ENCODE assay signal across 7 cellular contexts in the genomic region with DNA sequence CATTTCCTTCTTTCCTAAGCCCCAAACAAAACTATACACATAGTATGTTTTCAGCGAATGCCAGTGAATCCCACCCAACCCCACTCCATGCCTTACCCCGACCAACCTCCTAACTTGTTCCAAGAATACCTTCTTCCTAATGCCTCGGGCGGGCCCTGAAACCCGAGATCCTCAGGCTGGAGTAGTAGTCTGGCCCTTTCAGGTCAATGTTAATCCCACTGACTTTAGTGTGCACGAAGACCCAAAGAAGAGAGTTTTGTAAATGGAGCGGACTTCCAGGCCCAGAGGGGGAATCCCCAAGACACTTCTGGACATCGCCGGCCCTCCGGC. TPM values are rescaled to one million over a fixed set of nuclear protein-coding genes. Genes with fewer than 3 reads are reported as not detected.
A peak's percentile ranks its signal among the peaks of the same experiment; 100 is the strongest.
DNase-seq lines count a peak whose midpoint lies in the region; ATAC-seq and TF ChIP-seq lines count a peak whose summit lies in the region.

No MANE protein-coding gene starts in this region.

- peak overlapping the region; percentile 98 for H3K9ac ChIP-seq in HCT116 (ENCODE audit: low read length)

- H2AFZ ChIP-seq in HCT116 (ENCODE audit: low read depth, low read length, poor library complexity, severe bottlenecking): no peak overlapping the region

- H3K27ac ChIP-seq in HCT116 (ENCODE audit: low read depth, low read length) (peak overlapping the region; percentile 61), ascending aorta (peak overlapping the region; percentile 82 to 87), layer of hippocampus (ENCODE audit: low read depth, low read length) (peak overlapping the region; percentile 81), thoracic aorta (peak overlapping the region; percentile 80 to 91)

- ATAC-seq in HCT116 (no peak), thoracic aorta (ENCODE audit: insufficient number of reproducible peaks, low FRiP score, low read depth) (no peak), GM19463 (IDR thresholded peaks at IDR 0.05; ENCODE audit: unreplicated experiment) (no peak), HG03108 (IDR thresholded peaks at IDR 0.05; ENCODE audit: unreplicated experiment) (no peak)

- no peaks in the 10 kb centered on the region for H3K9me2 ChIP-seq in HCT116 (ENCODE audit: insufficient read depth)

- POLR2A ChIA-PET in HCT116 (lab: Charles Lee): interaction anchor here (0.9 to 1.5 kb wide), 3 partner anchors 8 to 113 kb away, joined by 3 read pairs; a partner anchor contains a TSS

- CTCF ChIA-PET in HCT116 (lab: Charles Lee): interaction anchor here (2.7 kb wide), 1 partner anchor 9 kb away, joined by 12 read pairs; no protein-coding TSS in a partner anchor

- no peak for TF ChIP-seq RAD21 in HCT116 (IDR thresholded peaks at IDR 0.05; ENCODE audit: low read depth)

- TF ChIP-seq CTCF in HCT116 (IDR thresholded peaks at IDR 0.05 in 2 of 3, conservative IDR thresholded peaks at IDR 0.05 in 1 of 3; ENCODE audit: borderline replicate concordance in 1 of 3, insufficient read depth in 1 of 3, low read depth in 2 of 3, low read length in 2 of 3): no peak
- no peak for TF ChIP-seq CTCF in ascending aorta (IDR thresholded peaks at IDR 0.05)
- TF ChIP-seq CTCF in thoracic aorta (IDR thresholded peaks at IDR 0.05): no peak

- intact Hi-C loops in HCT116 (cut with micrococcal nuclease) (loop anchor here (5.0 kb wide), 1 partner anchor 344 kb away; a partner anchor contains a TSS), ascending aorta (cut with DNase I) (loop anchor here (2.0 to 10.0 kb wide), 8 partner anchors 40 to 1592 kb away; a partner anchor contains a TSS)

- no TSS peak for BruUV-seq in HCT116 (replicated peaks; lab: Mats Ljungman, UMichigan)

- H3K4me2 ChIP-seq in HCT116 (ENCODE audit: low read length): peak overlapping the region; percentile 92

- TF ChIP-seq POLR2A in HCT116 (IDR thresholded peaks at IDR 0.05; ENCODE audit: borderline replicate concordance, extremely low read depth, insufficient read depth, insufficient read length): no peak

- H3K36me3 ChIP-seq in HCT116 (ENCODE audit: control insufficient read depth in 1 of 2, insufficient read depth in 2 of 2, low read length in 2 of 2): peaks cover 38 to 47% of the 10 kb centered on the region in 2 experiments
- peaks cover 43 to 63% of the 10 kb centered on the region in 2 donors for H3K36me3 ChIP-seq in ascending aorta
- peaks cover 40% of the 10 kb centered on the region for H3K36me3 ChIP-seq in thoracic aorta

- DNase-seq in HCT116 (ENCODE audit: low read depth, low spot score) (no peak), ascending aorta (ENCODE audit: low spot score in 2 of 2) (no peak), thoracic aorta (ENCODE audit: low spot score) (no peak)
- no peak for DNase-seq in stimulated activated CD4-positive, alpha-beta T cell treated with anti-CD3 and anti-CD28 coated beads, Interleukin-4, amount 100 ng/mL, for 24 hours

- H3K4me1 ChIP-seq in HCT116 (ENCODE audit: control insufficient read depth in 1 of 2, insufficient read depth in 2 of 2, low read length in 2 of 2): peaks cover 14 to 21% of the 10 kb centered on the region in 2 experiments; a peak in 3 of 4 replicates
- H3K4me1 ChIP-seq in ascending aorta: peaks cover 11 to 24% of the 10 kb centered on the region in 2 donors
- H3K4me1 ChIP-seq in thoracic aorta (ENCODE audit: control insufficient read depth in 1 of 2, low read depth in 2 of 2): peaks cover 8 to 39% of the 10 kb centered on the region in 2 donors

- H3K9me3 ChIP-seq in HCT116 (ENCODE audit: control insufficient read depth in 1 of 2, insufficient read depth in 1 of 2, low read depth in 1 of 2, low read length in 2 of 2) (no peaks in the 10 kb centered on the region), ascending aorta (no peaks in the 10 kb centered on the region), thoracic aorta (no peaks in the 10 kb centered on the region)

- RAD21 ChIA-PET in HCT116 (lab: Charles Lee; ENCODE audit: low non-redundant PET in 1 of 2, low total read pairs in 2 of 2, uncharacterized antibody in 2 of 2, unreplicated experiment in 2 of 2): no interaction called here

- peaks cover 63% of the 10 kb centered on the region for H3K79me2 ChIP-seq in HCT116 (ENCODE audit: insufficient read depth, low read length)

- H3K27me3 ChIP-seq in HCT116 (ENCODE audit: insufficient read depth, low read length) (no peaks in the 10 kb centered on the region), ascending aorta (no peaks in the 10 kb centered on the region), layer of hippocampus (ENCODE audit: control insufficient read depth, insufficient read depth, low read length) (no peaks in the 10 kb centered on the region), thoracic aorta (replicated peaks; ENCODE audit: insufficient read depth) (no peaks in the 10 kb centered on the region)

- H3K4me3 ChIP-seq in HCT116 (replicated peaks in 1 of 2; ENCODE audit: low read depth in 1 of 2, low read length in 2 of 2) (peak overlapping the region; percentile 92 to 100), ascending aorta (peak overlapping the region; percentile 81 to 95), thoracic aorta (peak overlapping the region; percentile 99)

- H4K20me1 ChIP-seq in HCT116 (ENCODE audit: insufficient read depth): 0 out of 2 replicates have a peak, but pooled peaks cover 3% of the 10 kb centered on the region

TF ChIP-seq in HCT116, 20 proteins besides CTCF, POLR2A, EP300 and RAD21:
- TF ChIP-seq JUND (IDR thresholded peaks at IDR 0.05) (no peak), EZH2phosphoT487 (IDR thresholded peaks at IDR 0.05; ENCODE audit: borderline replicate concordance) (no peak), CBX3 (IDR thresholded peaks at IDR 0.05; ENCODE audit: low read depth) (no peak), ZNF274 (IDR thresholded peaks at IDR 0.05; ENCODE audit: low read depth, low read length) (no peak), ZFX (IDR thresholded peaks at IDR 0.05) (no peak; the same call in 1 of the 2 replicates), TCF7L2 (IDR thresholded peaks at IDR 0.05; ENCODE audit: borderline replicate concordance, extremely low read depth, insufficient read depth, insufficient read length) (no peak), SP1 (IDR thresholded peaks at IDR 0.05; ENCODE audit: low read depth) (no peak), FOSL1 (IDR thresholded peaks at IDR 0.05; ENCODE audit: low read depth) (no peak), ELF1 (IDR thresholded peaks at IDR 0.05; ENCODE audit: borderline replicate concordance, low read depth) (no peak), POLR2AphosphoS5 (IDR thresholded peaks at IDR 0.05; ENCODE audit: low read depth, low read length) (no peak), YY1 (IDR thresholded peaks at IDR 0.05; ENCODE audit: extremely low read depth, insufficient replicate concordance, low read depth, low read length) (no peak), SIN3A (IDR thresholded peaks at IDR 0.05; ENCODE audit: low read depth) (no peak)
- TF ChIP-seq, protein P1, sequence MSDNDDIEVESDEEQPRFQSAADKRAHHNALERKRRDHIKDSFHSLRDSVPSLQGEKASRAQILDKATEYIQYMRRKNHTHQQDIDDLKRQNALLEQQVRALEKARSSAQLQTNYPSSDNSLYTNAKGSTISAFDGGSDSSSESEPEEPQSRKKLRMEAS (IDR thresholded peaks at IDR 0.05): no peak
- TF ChIP-seq, protein P2, sequence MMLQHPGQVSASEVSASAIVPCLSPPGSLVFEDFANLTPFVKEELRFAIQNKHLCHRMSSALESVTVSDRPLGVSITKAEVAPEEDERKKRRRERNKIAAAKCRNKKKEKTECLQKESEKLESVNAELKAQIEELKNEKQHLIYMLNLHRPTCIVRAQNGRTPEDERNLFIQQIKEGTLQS (IDR thresholded peaks at IDR 0.05): no peak
- TF ChIP-seq, protein P3, sequence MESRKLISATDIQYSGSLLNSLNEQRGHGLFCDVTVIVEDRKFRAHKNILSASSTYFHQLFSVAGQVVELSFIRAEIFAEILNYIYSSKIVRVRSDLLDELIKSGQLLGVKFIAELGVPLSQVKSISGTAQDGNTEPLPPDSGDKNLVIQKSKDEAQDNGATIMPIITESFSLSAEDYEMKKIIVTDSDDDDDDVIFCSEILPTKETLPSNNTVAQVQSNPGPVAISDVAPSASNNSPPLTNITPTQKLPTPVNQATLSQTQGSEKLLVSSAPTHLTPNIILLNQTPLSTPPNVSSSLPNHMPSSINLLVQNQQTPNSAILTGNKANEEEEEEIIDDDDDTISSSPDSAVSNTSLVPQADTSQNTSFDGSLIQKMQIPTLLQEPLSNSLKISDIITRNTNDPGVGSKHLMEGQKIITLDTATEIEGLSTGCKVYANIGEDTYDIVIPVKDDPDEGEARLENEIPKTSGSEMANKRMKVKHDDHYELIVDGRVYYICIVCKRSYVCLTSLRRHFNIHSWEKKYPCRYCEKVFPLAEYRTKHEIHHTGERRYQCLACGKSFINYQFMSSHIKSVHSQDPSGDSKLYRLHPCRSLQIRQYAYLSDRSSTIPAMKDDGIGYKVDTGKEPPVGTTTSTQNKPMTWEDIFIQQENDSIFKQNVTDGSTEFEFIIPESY (IDR thresholded peaks at IDR 0.05; ENCODE audit: extremely low read depth, insufficient replicate concordance, low read length): no peak
TF ChIP-seq in HCT116: peak in this region for 0.

RNA-seq across cellular contexts. Expression of a gene that starts 0.4 kb away (rescaled TPM):
- total RNA-seq in HCT116 (2021; ENCODE audit: unreplicated experiment) (84.5 TPM), ascending aorta (71.4 TPM), thoracic aorta (100 to 1,000 TPM in 1 of 2 donors, 10 to 100 TPM in 1; 92.2 to 160 TPM)
- 112 and 118 TPM in 2 replicates for polyA plus RNA-seq in HCT116 (2012)

RNA-seq across cellular contexts. Expression of a gene that starts 0.6 kb away (rescaled TPM):
- total RNA-seq in HCT116 (2021; ENCODE audit: unreplicated experiment): 84.6 TPM
- polyA plus RNA-seq in HCT116 (2012): 66.5 and 85.7 TPM in 2 replicates
- 51.5 TPM for total RNA-seq in ascending aorta
- 10 to 100 TPM in 1 of 2 donors, 1 to 10 TPM in 1; 9.9 to 29.2 TPM for total RNA-seq in thoracic aorta

RNA-seq across cellular contexts. Expression of a gene that starts 6.2 kb away (rescaled TPM):
- 1.2 TPM for total RNA-seq in HCT116 (2021; ENCODE audit: unreplicated experiment)
- 0.65 and 0.97 TPM in 2 replicates for polyA plus RNA-seq in HCT116 (2012)
- total RNA-seq in ascending aorta: not detected
- total RNA-seq in thoracic aorta: under 1 TPM; 0.54 to 0.63 TPM

RNA-seq across cellular contexts. Expression of a gene that starts 39.0 kb away (rescaled TPM):
- 45.2 TPM for total RNA-seq in HCT116 (2021; ENCODE audit: unreplicated experiment)
- 29.1 and 32.0 TPM in 2 replicates for polyA plus RNA-seq in HCT116 (2012)
- 71.6 TPM for total RNA-seq in ascending aorta
- 10 to 100 TPM; 19.5 to 21.0 TPM for total RNA-seq in thoracic aorta

RNA-seq across cellular contexts. Expression of a gene that starts 59.5 kb away (rescaled TPM):
- total RNA-seq in HCT116 (2021; ENCODE audit: unreplicated experiment) (77.4 TPM), ascending aorta (21.4 TPM), thoracic aorta (10 to 100 TPM; 11.9 to 33.2 TPM)
- polyA plus RNA-seq in HCT116 (2012): 34.6 and 36.6 TPM in 2 replicates
